In genomic region chr10:116768786-116769185, GRCh38 we compare ENCODE assay signal across 16 cellular contexts. TPM values are rescaled to one million over a fixed set of nuclear protein-coding genes. Genes with fewer than 3 reads are reported as not detected.
DNase-seq lines count a peak whose midpoint lies in the region; ATAC-seq, FAIRE-seq and TF ChIP-seq lines count a peak whose summit lies in the region.
"Had no signal": no experiment of that assay in that cellular context is flagged by ENCODE, and none has a peak within 500 bp of the region (broad histone marks: within the 10 kb centered on the region; RNA-seq: fewer than 3 reads in every experiment).

No MANE protein-coding gene starts in this region.

- no peaks in the 10 kb centered on the region; a peak in 1 of 22 replicates for H4K20me1 ChIP-seq in BLaER1 treated with 17β-estradiol and CSF1 and Interleukin-3, amounts not matched to agents 10 nM and 100 nM
- H4K20me1 ChIP-seq in osteoblast (ENCODE audit: insufficient read depth, low read length), result no peaks in the 10 kb centered on the region

- H3K79me2 ChIP-seq in osteoblast (ENCODE audit: insufficient read depth, low read length), result no peaks in the 10 kb centered on the region

- H3K27ac ChIP-seq in BLaER1 treated with 17β-estradiol and CSF1 and Interleukin-3, amounts not matched to agents 10 nM and 100 nM, result no peak overlapping the region
- peak overlapping the region in 1 of 2 donors; percentile 15 for H3K27ac ChIP-seq in coronary artery
- peak overlapping the region; percentile 41 for H3K27ac ChIP-seq in osteoblast (ENCODE audit: low read depth, low read length)
- H3K27ac ChIP-seq in small intestine (ENCODE audit: low read depth in 1 of 2, low read length in 1 of 2), result no peak overlapping the region

- TF ChIP-seq CTCF in coronary artery (IDR thresholded peaks at IDR 0.05) (no peak), osteoblast (IDR thresholded peaks at IDR 0.05; ENCODE audit: extremely low read depth, low read depth, low read length) (no peak)

- peak overlapping the region; percentile 17 to 83 (median 69); a peak in 17 of 22 replicates for H3K4me2 ChIP-seq in BLaER1 treated with 17β-estradiol and CSF1 and Interleukin-3, amounts not matched to agents 10 nM and 100 nM
- H3K4me2 ChIP-seq in osteoblast (ENCODE audit: insufficient read depth, low read length), result no peak overlapping the region
- H3K4me2 ChIP-seq: GM23338 had no signal

- H3K36me3 ChIP-seq in BLaER1 treated with 17β-estradiol and CSF1 and Interleukin-3, amounts not matched to agents 10 nM and 100 nM, result no peaks in the 10 kb centered on the region
- H3K36me3 ChIP-seq in osteoblast (ENCODE audit: insufficient read depth, low read length) (no peaks in the 10 kb centered on the region), small intestine (ENCODE audit: control insufficient read depth in 2 of 2, insufficient read depth in 2 of 2, low read length in 2 of 2) (no peaks in the 10 kb centered on the region)

- no peak overlapping the region for H3K4me3 ChIP-seq in BLaER1 treated with 17β-estradiol and CSF1 and Interleukin-3, amounts not matched to agents 10 nM and 100 nM
- H3K4me3 ChIP-seq in coronary artery (no peak overlapping the region), osteoblast (ENCODE audit: insufficient read depth, low read length) (no peak overlapping the region), small intestine (ENCODE audit: low read depth in 1 of 2, low read length in 2 of 2) (no peak overlapping the region)
- H3K4me3 ChIP-seq: GM23338 had no signal

- no peak for ATAC-seq in activated CD4-positive, CD25-positive, alpha-beta regulatory T cell treated with anti-CD3 and anti-CD28 coated beads, Interleukin-2, amount 50 U/mL, for 24 hours
- ATAC-seq: GM23338 had no signal

- H3K9ac ChIP-seq in BLaER1 treated with 17β-estradiol and CSF1 and Interleukin-3, amounts not matched to agents 10 nM and 100 nM, result no peak overlapping the region

- DNase-seq in HT1080 (ENCODE audit: low read depth) (peak; percentile 43), coronary artery (ENCODE audit: low spot score) (peak; percentile 58), osteoblast (ENCODE audit: insufficient read length, low spot score, missing footprints) (no peak), GM12892 (ENCODE audit: insufficient read length) (no peak), small intestine (no peak), NCI-H2227 (lab: John Stamatoyannopoulos, UW; ENCODE audit: unreplicated experiment) (no peak)
- DNase-seq: AML-193; Calu3; CD4-positive, alpha-beta T cell; DMS79; GDM1; NCI-H1930; NCI-H2171 had no signal

- H3K4me1 ChIP-seq in BLaER1 treated with 17β-estradiol and CSF1 and Interleukin-3, amounts not matched to agents 10 nM and 100 nM, result peaks cover 37 to 81% (median 72%) of the 10 kb centered on the region in 10 experiments
- H3K4me1 ChIP-seq in osteoblast (ENCODE audit: insufficient read depth, low read length) (peaks cover 37% of the 10 kb centered on the region), small intestine (ENCODE audit: control insufficient read depth in 2 of 2, insufficient read depth in 1 of 2, low read depth in 1 of 2, low read length in 1 of 2) (no peaks in the 10 kb centered on the region)

- TF ChIP-seq POLR2A in GM12892 (IDR thresholded peaks at IDR 0.05; ENCODE audit: low read depth, low read length), result no peak

- peaks cover 6 to 17% (median 11%) of the 10 kb centered on the region in 11 experiments; a peak in 18 of 22 replicates for H3K9me3 ChIP-seq in BLaER1 treated with 17β-estradiol and CSF1 and Interleukin-3, amounts not matched to agents 10 nM and 100 nM (replicated peaks in 1 of 11)
- no peaks in the 10 kb centered on the region for H3K9me3 ChIP-seq in osteoblast (ENCODE audit: low read depth, low read length)
- H3K9me3 ChIP-seq in small intestine (ENCODE audit: control insufficient read depth, low read depth), result no peaks in the 10 kb centered on the region

- FAIRE-seq in GM12892 (lab: Jason Lieb, UNC), result no peak
- no peak for FAIRE-seq in small intestine (lab: Jason Lieb, UNC)

- no peak overlapping the region for H2AFZ ChIP-seq in osteoblast (ENCODE audit: low read length)
- H2AFZ ChIP-seq: GM23338 had no signal

- no peaks in the 10 kb centered on the region for H3K27me3 ChIP-seq in BLaER1 treated with 17β-estradiol and CSF1 and Interleukin-3, amounts not matched to agents 10 nM and 100 nM
- H3K27me3 ChIP-seq in osteoblast (ENCODE audit: insufficient read depth, low read length) (no peaks in the 10 kb centered on the region), small intestine (ENCODE audit: control insufficient read depth in 2 of 2, insufficient read depth in 2 of 2, low read length in 2 of 2) (no peaks in the 10 kb centered on the region)

- 73 to 76% (median 75%) methylated on average over 4 of the region's 4 CpGs for WGBS in small intestine, 3 donors

RNA-seq across cellular contexts. Expression of gene HSPA12A, which starts 26.4 kb away (rescaled TPM):
- total RNA-seq in HT1080 (2014; rRNA removed; shearing (Covaris generic)), result 3.4 and 3.7 TPM in 2 replicates
- polyA plus RNA-seq in HT1080 (2015; cell fraction: cytosol; rRNA removed), result 2.2 and 2.8 TPM in 2 replicates
- 7.9 and 8.1 TPM in 2 replicates for polyA plus RNA-seq in HT1080 (2015; cell fraction: nucleus; rRNA removed)
- total RNA-seq in osteoblast, result 10.0 and 10.9 TPM in 2 replicates
- polyA plus RNA-seq in GM12892 (2012; ENCODE audit: missing spikeins), result 2.6 TPM
- 1 to 10 TPM in 2 of 3 donors, under 1 TPM in 1; 0.54 to 2.6 (median 1.8) TPM for polyA plus RNA-seq in small intestine

Comparison
In these comparisons a context has a peak if more than half of its experiments do, and no peak if none do; other contexts are left out.
1. DNase-seq: peak in HT1080 (single experiment) and coronary artery (single experiment); none in osteoblast (single experiment), GM12892 (single experiment), small intestine (single experiment) and NCI-H2227 (single experiment).